Comparison of ENCODE assay signal across 8 cellular contexts in genomic region chr21:43045165-43045939, GRCh38. TPM values are rescaled to one million over a fixed set of nuclear protein-coding genes. Genes with fewer than 3 reads are reported as not detected.
DNase-seq lines count a peak whose midpoint lies in the region; ATAC-seq and TF ChIP-seq lines count a peak whose summit lies in the region.
"Not testable (repeated sequence)": the region's sequence is repeated elsewhere in the genome, so short reads cannot be mapped to it uniquely, and the experiment has no call there.

No MANE protein-coding gene starts in this region.

- not testable (repeated sequence) for H3K27me3 Mint-ChIP-seq in CD4-positive, CD25-positive, alpha-beta regulatory T cell; activated T-helper 2 cell treated with anti-CD3 and anti-CD28 coated beads, Interferon-gamma antibody, Interleukin-2, Interleukin-4, amounts not matched to agents 10 μg/mL and 5 μg/mL and 100 μg/mL, durations not matched to agents 14 hours and 24 hours and 36 hours (ENCODE audit: low read depth); endodermal cell (ENCODE audit: insufficient read depth); natural killer cell treated with Interleukin-12 subunit alpha and Interleukin-12 subunit beta and Interleukin-15 and Interleukin-18, amount 100 ng/mL, for 72 hours; stimulated activated naive CD8-positive, alpha-beta T cell treated with anti-CD3 and anti-CD28 coated beads, Interleukin-15, Interleukin-2, amounts not matched to agents 100 ng/mL and 50 ng/mL, for 24 hours

- H3K36me3 ChIP-seq in CD4-positive, CD25-positive, alpha-beta regulatory T cell (ENCODE audit: control insufficient read depth, insufficient read depth, low read length); OCI-LY1 (ENCODE audit: insufficient read depth, low read length); endodermal cell (ENCODE audit: control insufficient read depth, insufficient read depth, low read length): not testable (repeated sequence)

- not testable (repeated sequence) for H3K9ac ChIP-seq in OCI-LY1 (ENCODE audit: low read length); endodermal cell (ENCODE audit: extremely low read depth, low read length, poor library complexity, severe bottlenecking)

- not testable (repeated sequence) for H3K36me3 Mint-ChIP-seq in CD4-positive, CD25-positive, alpha-beta regulatory T cell; activated T-helper 2 cell treated with anti-CD3 and anti-CD28 coated beads, Interferon-gamma antibody, Interleukin-2, Interleukin-4, amounts not matched to agents 10 μg/mL and 5 μg/mL and 100 μg/mL, durations not matched to agents 14 hours and 24 hours and 36 hours (ENCODE audit: low read depth); endodermal cell (ENCODE audit: low read depth); natural killer cell treated with Interleukin-12 subunit alpha and Interleukin-12 subunit beta and Interleukin-15 and Interleukin-18, amount 100 ng/mL, for 72 hours; stimulated activated naive CD8-positive, alpha-beta T cell treated with anti-CD3 and anti-CD28 coated beads, Interleukin-15, Interleukin-2, amounts not matched to agents 100 ng/mL and 50 ng/mL, for 24 hours (ENCODE audit: low read depth)

- intact Hi-C loops in activated T-helper 2 cell treated with anti-CD3 and anti-CD28 coated beads, Interferon-gamma antibody, Interleukin-2, Interleukin-4, amounts not matched to agents 10 μg/mL and 5 μg/mL and 100 μg/mL, durations not matched to agents 14 hours and 24 hours and 36 hours (cut with micrococcal nuclease); left colon (cut with DNase I, micrococcal nuclease): not testable (repeated sequence)

- not testable (repeated sequence) for H3K4me3 ChIP-seq in CD4-positive, CD25-positive, alpha-beta regulatory T cell (ENCODE audit: low read depth, low read length); OCI-LY1 (ENCODE audit: low read depth, low read length, poor library complexity, severe bottlenecking); endodermal cell (ENCODE audit: low read length)

- DNase-seq in CD4-positive, CD25-positive, alpha-beta regulatory T cell, result peak in 2 of 3 donors; percentile 16 to 51
- not testable (repeated sequence) for DNase-seq in activated T-helper 2 cell treated with anti-CD3 and anti-CD28 coated beads, Interferon-gamma antibody, Interleukin-2, Interleukin-4, amounts not matched to agents 10 μg/mL and 5 μg/mL and 100 μg/mL, durations not matched to agents 14 hours and 24 hours and 36 hours (ENCODE audit: low spot score); natural killer cell treated with Interleukin-12 subunit alpha and Interleukin-12 subunit beta and Interleukin-15 and Interleukin-18, amount 100 ng/mL, for 72 hours (ENCODE audit: low spot score)
- DNase-seq in endodermal cell (peak; percentile 39), left colon (peak in 1 of 2 donors; percentile 5)

- H2AFZ ChIP-seq in OCI-LY1 (ENCODE audit: low read length), result not testable (repeated sequence)

- not testable (repeated sequence) for H3K79me2 ChIP-seq in OCI-LY1 (ENCODE audit: insufficient read depth, low read length)

- not testable (repeated sequence) for H3K9me3 Mint-ChIP-seq in CD4-positive, CD25-positive, alpha-beta regulatory T cell; activated T-helper 2 cell treated with anti-CD3 and anti-CD28 coated beads, Interferon-gamma antibody, Interleukin-2, Interleukin-4, amounts not matched to agents 10 μg/mL and 5 μg/mL and 100 μg/mL, durations not matched to agents 14 hours and 24 hours and 36 hours; endodermal cell; natural killer cell treated with Interleukin-12 subunit alpha and Interleukin-12 subunit beta and Interleukin-15 and Interleukin-18, amount 100 ng/mL, for 72 hours; stimulated activated naive CD8-positive, alpha-beta T cell treated with anti-CD3 and anti-CD28 coated beads, Interleukin-15, Interleukin-2, amounts not matched to agents 100 ng/mL and 50 ng/mL, for 24 hours

- not testable (repeated sequence) for H3K9me3 ChIP-seq in CD4-positive, CD25-positive, alpha-beta regulatory T cell (ENCODE audit: control insufficient read depth in 2 of 2, low read length in 2 of 2); OCI-LY1 (ENCODE audit: low read length); endodermal cell (ENCODE audit: control insufficient read depth, low read length)

- H4K20me1 ChIP-seq in OCI-LY1 (ENCODE audit: insufficient read depth, low read length), result not testable (repeated sequence)

- H3K4me1 ChIP-seq in CD4-positive, CD25-positive, alpha-beta regulatory T cell (ENCODE audit: control insufficient read depth, insufficient read depth, low read length, poor library complexity, severe bottlenecking); OCI-LY1 (ENCODE audit: insufficient read depth, low read length, severe bottlenecking); endodermal cell (ENCODE audit: control insufficient read depth, insufficient read depth, low read length): not testable (repeated sequence)

- TF ChIP-seq CTCF in OCI-LY1 (IDR thresholded peaks at IDR 0.05; ENCODE audit: low read length); endodermal cell (conservative IDR thresholded peaks at IDR 0.05): not testable (repeated sequence)

- peak overlapping the region in 2 of 3 donors; percentile 73 to 91 for H3K27ac Mint-ChIP-seq in CD4-positive, CD25-positive, alpha-beta regulatory T cell
- peak overlapping the region; percentile 72 for H3K27ac Mint-ChIP-seq in activated T-helper 2 cell treated with anti-CD3 and anti-CD28 coated beads, Interferon-gamma antibody, Interleukin-2, Interleukin-4, amounts not matched to agents 10 μg/mL and 5 μg/mL and 100 μg/mL, durations not matched to agents 14 hours and 24 hours and 36 hours
- not testable (repeated sequence) for H3K27ac Mint-ChIP-seq in endodermal cell
- H3K27ac Mint-ChIP-seq in natural killer cell treated with Interleukin-12 subunit alpha and Interleukin-12 subunit beta and Interleukin-15 and Interleukin-18, amount 100 ng/mL, for 72 hours, result peak overlapping the region; percentile 49 to 60
- H3K27ac Mint-ChIP-seq in stimulated activated naive CD8-positive, alpha-beta T cell treated with anti-CD3 and anti-CD28 coated beads, Interleukin-15, Interleukin-2, amounts not matched to agents 100 ng/mL and 50 ng/mL, for 24 hours, result peak overlapping the region; percentile 74

- H3K4me1 Mint-ChIP-seq in CD4-positive, CD25-positive, alpha-beta regulatory T cell; activated T-helper 2 cell treated with anti-CD3 and anti-CD28 coated beads, Interferon-gamma antibody, Interleukin-2, Interleukin-4, amounts not matched to agents 10 μg/mL and 5 μg/mL and 100 μg/mL, durations not matched to agents 14 hours and 24 hours and 36 hours (ENCODE audit: low read depth); endodermal cell; natural killer cell treated with Interleukin-12 subunit alpha and Interleukin-12 subunit beta and Interleukin-15 and Interleukin-18, amount 100 ng/mL, for 72 hours (ENCODE audit: low read depth in 2 of 2); stimulated activated naive CD8-positive, alpha-beta T cell treated with anti-CD3 and anti-CD28 coated beads, Interleukin-15, Interleukin-2, amounts not matched to agents 100 ng/mL and 50 ng/mL, for 24 hours (ENCODE audit: low read depth): not testable (repeated sequence)

- H3K9me2 ChIP-seq in OCI-LY1 (ENCODE audit: low read depth, low read length), result not testable (repeated sequence)

- H3K27ac ChIP-seq in CD4-positive, CD25-positive, alpha-beta regulatory T cell (ENCODE audit: insufficient read depth, low read length, poor library complexity, severe bottlenecking); endodermal cell (ENCODE audit: low read depth, low read length): not testable (repeated sequence)
- peak overlapping the region; percentile 43 for H3K27ac ChIP-seq in OCI-LY1 (ENCODE audit: low read depth, low read length, poor library complexity, severe bottlenecking)

- 94% methylated on average over 6 of the region's 18 CpGs; no CpG with 5 or more reads in 1 of the 2 experiments for WGBS in endodermal cell (ENCODE audit: insufficient coverage in 1 of 2, insufficient read length in 1 of 2), 2 experiments

- H3K27me3 ChIP-seq in CD4-positive, CD25-positive, alpha-beta regulatory T cell (ENCODE audit: control insufficient read depth, insufficient read depth, low read length); OCI-LY1 (ENCODE audit: insufficient read depth, low read length); endodermal cell (ENCODE audit: control insufficient read depth, insufficient read depth, low read length, poor library complexity, severe bottlenecking): not testable (repeated sequence)

- not testable (repeated sequence) for H3K4me2 ChIP-seq in OCI-LY1 (ENCODE audit: low read length)

- H3F3A ChIP-seq in OCI-LY1 (ENCODE audit: insufficient read depth, low read length), result not testable (repeated sequence)

- peak overlapping the region in 3 of 4 donors; percentile 59 to 87 (median 78) for H3K4me3 Mint-ChIP-seq in CD4-positive, CD25-positive, alpha-beta regulatory T cell
- not testable (repeated sequence) for H3K4me3 Mint-ChIP-seq in activated T-helper 2 cell treated with anti-CD3 and anti-CD28 coated beads, Interferon-gamma antibody, Interleukin-2, Interleukin-4, amounts not matched to agents 10 μg/mL and 5 μg/mL and 100 μg/mL, durations not matched to agents 14 hours and 24 hours and 36 hours (ENCODE audit: low read depth); endodermal cell
- peak overlapping the region; percentile 77 for H3K4me3 Mint-ChIP-seq in natural killer cell treated with Interleukin-12 subunit alpha and Interleukin-12 subunit beta and Interleukin-15 and Interleukin-18, amount 100 ng/mL, for 72 hours
- H3K4me3 Mint-ChIP-seq in stimulated activated naive CD8-positive, alpha-beta T cell treated with anti-CD3 and anti-CD28 coated beads, Interleukin-15, Interleukin-2, amounts not matched to agents 100 ng/mL and 50 ng/mL, for 24 hours, result peak overlapping the region; percentile 32

- ATAC-seq in CD4-positive, CD25-positive, alpha-beta regulatory T cell (ENCODE audit: low read depth in 2 of 2), result peak; percentile 66 to 67
- peak; percentile 53 to 62 for ATAC-seq in activated CD4-positive, CD25-positive, alpha-beta regulatory T cell treated with anti-CD3 and anti-CD28 coated beads, Interleukin-2, amount 50 U/mL, for 24 hours
- ATAC-seq in left colon, result peak; percentile 65
- peak; percentile 69 to 71 for ATAC-seq in natural killer cell treated with Interleukin-12 subunit alpha and Interleukin-12 subunit beta and Interleukin-15 and Interleukin-18, amount 100 ng/mL, for 72 hours

RNA-seq across cellular contexts. Expression of gene CBS, which starts 30.3 kb away (rescaled TPM):
- total RNA-seq in CD4-positive, CD25-positive, alpha-beta regulatory T cell, result not detected
- under 1 TPM in 1 of 4 donors, not detected in 3; 0.20 TPM for polyA plus RNA-seq in CD4-positive, CD25-positive, alpha-beta regulatory T cell
- total RNA-seq in activated T-helper 2 cell treated with anti-CD3 and anti-CD28 coated beads, Interferon-gamma antibody, Interleukin-2, Interleukin-4, amounts not matched to agents 10 μg/mL and 5 μg/mL and 100 μg/mL, durations not matched to agents 14 hours and 24 hours and 36 hours, result 45.8 and 49.0 TPM in 2 replicates
- total RNA-seq in endodermal cell (100 to 1,000 TPM; 272 to 303 TPM), left colon (10 to 100 TPM in 1 of 2 donors, 1 to 10 TPM in 1; 3.4 to 15.8 TPM)
- 107 TPM for polyA plus RNA-seq in endodermal cell (2013, experiment 1 of 2)
- 87.2 TPM for polyA plus RNA-seq in endodermal cell (2013, experiment 2 of 2)
- 1 to 10 TPM; 4.7 to 6.8 TPM for total RNA-seq in natural killer cell treated with Interleukin-12 subunit alpha and Interleukin-12 subunit beta and Interleukin-15 and Interleukin-18, amount 100 ng/mL, for 72 hours
